Comparison of ENCODE assay signal across 1 cellular context in genomic region chr12:106915635-106916026, GRCh38.
TF ChIP-seq lines count a peak whose summit lies in the region.

No MANE protein-coding gene starts in this region.

TF ChIP-seq in WTC11, 78 proteins besides CTCF, POLR2A, EP300 and RAD21 (continued from another document):
- no peak for TF ChIP-seq ZNF232 (CRISPR knock-in tag; IDR thresholded peaks at IDR 0.05)
- no peak for TF ChIP-seq ATF6 (CRISPR knock-in tag; IDR thresholded peaks at IDR 0.05)
